ENCODE assay signal across 10 cellular contexts in the genomic region with DNA sequence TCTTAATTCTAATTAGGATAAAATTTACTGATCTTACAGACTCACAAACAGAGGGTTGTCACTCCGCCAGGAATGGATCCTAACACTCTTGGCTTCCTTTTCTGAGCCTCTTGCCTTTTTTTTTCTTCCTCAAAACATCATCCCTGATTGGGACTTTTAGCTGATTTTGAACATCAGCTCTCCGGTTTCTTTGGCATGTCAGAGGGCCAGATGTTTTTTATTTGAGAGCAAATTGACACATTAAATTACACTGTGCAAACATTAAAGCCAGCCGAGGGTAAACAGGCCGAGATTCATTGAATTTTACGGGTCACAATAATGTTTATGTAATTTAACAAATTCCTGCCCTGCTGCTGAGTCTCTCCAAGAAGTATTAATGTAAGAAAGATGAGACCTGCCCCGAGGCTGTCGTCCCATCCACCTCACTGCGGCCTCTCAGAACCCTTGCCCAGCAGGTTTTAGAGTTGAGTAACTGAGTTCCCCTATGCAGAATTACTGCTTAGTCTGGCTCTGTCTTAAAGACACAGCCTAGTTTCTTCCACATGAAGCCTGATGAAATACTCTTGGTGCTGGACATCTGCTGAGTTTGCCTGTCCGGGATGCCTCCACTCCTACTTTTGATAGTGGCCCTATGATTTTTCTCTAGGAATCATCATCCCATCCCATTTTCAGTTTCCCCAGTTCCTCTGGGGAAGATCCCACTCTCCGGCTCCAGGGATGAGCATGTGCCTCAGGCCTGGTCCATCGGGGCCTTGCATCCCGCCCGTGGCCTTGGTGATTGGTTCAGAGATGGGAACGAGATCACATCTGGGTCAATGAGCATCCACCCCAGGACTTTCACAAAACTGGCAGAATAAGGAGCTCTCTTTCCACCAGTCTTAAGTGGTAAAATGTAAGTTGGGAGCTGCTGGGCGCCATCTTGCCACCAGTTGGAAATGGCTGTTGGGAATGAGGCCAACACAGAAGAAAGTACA.
DNase-seq lines count a peak whose midpoint lies in the region; TF ChIP-seq lines count a peak whose summit lies in the region.
"Had no signal": no experiment of that assay in that cellular context is flagged by ENCODE, and none has a peak within 500 bp of the region (broad histone marks: within the 10 kb centered on the region; RNA-seq: fewer than 3 reads in every experiment).

No MANE protein-coding gene starts in this region.

- H3T11ph ChIP-seq in H9 (ENCODE audit: low read length) = no peak overlapping the region

- no peak overlapping the region for H2BK5ac ChIP-seq in H9 (ENCODE audit: insufficient read length, low read length)

- no peaks in the 10 kb centered on the region for H3K23me2 ChIP-seq in H9 (ENCODE audit: insufficient read length, low read depth, low read length, poor library complexity, severe bottlenecking)

- no peak overlapping the region for H2BK20ac ChIP-seq in H9 (ENCODE audit: low read depth, low read length, poor library complexity, severe bottlenecking)

- H3K4me1 ChIP-seq in osteoblast (ENCODE audit: insufficient read depth, low read length) = peaks cover 50% of the 10 kb centered on the region
- H3K4me1 ChIP-seq in H9 (ENCODE audit: insufficient read depth, low read length) = peaks cover 3% of the 10 kb centered on the region; the same call in 1 of the 2 replicates

- H3K79me2 ChIP-seq in osteoblast (ENCODE audit: insufficient read depth, low read length) = no peaks in the 10 kb centered on the region
- no peaks in the 10 kb centered on the region for H3K79me2 ChIP-seq in H9 (ENCODE audit: insufficient read depth, low read length)

- peak overlapping the region; percentile 66 for H3K27ac ChIP-seq in C4-2B
- peak overlapping the region; percentile 0 for H3K27ac ChIP-seq in osteoblast (ENCODE audit: low read depth, low read length)
- no peak overlapping the region for H3K27ac ChIP-seq in H9 (ENCODE audit: insufficient read length, low read depth, low read length)

- no peaks in the 10 kb centered on the region for H3K36me3 ChIP-seq in osteoblast (ENCODE audit: insufficient read depth, low read length)

- no peak overlapping the region for H3K56ac ChIP-seq in H9 (ENCODE audit: insufficient read length, low read depth, low read length)

- no peaks in the 10 kb centered on the region for H3K79me1 ChIP-seq in H9 (ENCODE audit: insufficient read depth, low read depth, low read length, poor library complexity, severe bottlenecking)

- H3K18ac ChIP-seq in H9 (ENCODE audit: insufficient read length, low read depth, low read length) = no peak overlapping the region

- no peak for TF ChIP-seq CTCF in C4-2B (conservative IDR thresholded peaks at IDR 0.05)
- TF ChIP-seq CTCF in LNCaP clone FGC (IDR thresholded peaks at IDR 0.05; ENCODE audit: control insufficient read depth, extremely low read depth, insufficient read depth) = no peak
- no peak for TF ChIP-seq CTCF in astrocyte of the spinal cord (IDR thresholded peaks at IDR 0.05; ENCODE audit: low read depth, low read length)
- no peak for TF ChIP-seq CTCF in osteoblast (IDR thresholded peaks at IDR 0.05; ENCODE audit: extremely low read depth, low read depth, low read length)
- no peak for TF ChIP-seq CTCF in H9 (conservative IDR thresholded peaks at IDR 0.05)

- H3K9me3 ChIP-seq in osteoblast (ENCODE audit: low read depth, low read length) = no peaks in the 10 kb centered on the region
- no peaks in the 10 kb centered on the region for H3K9me3 ChIP-seq in H9 (ENCODE audit: control insufficient read depth, low read depth, low read length)

- no peaks in the 10 kb centered on the region for H3K27me3 ChIP-seq in osteoblast (ENCODE audit: insufficient read depth, low read length)
- no peaks in the 10 kb centered on the region for H3K27me3 ChIP-seq in H9 (ENCODE audit: insufficient read depth, low read length)

- no peak overlapping the region for H2BK120ac ChIP-seq in H9 (ENCODE audit: low read depth, low read length, poor library complexity, severe bottlenecking)

- peaks cover 0 to under 1% of the 10 kb centered on the region in 2 experiments; a peak in 1 of 5 replicates for H3K9me3 Mint-ChIP-seq in H9
- H3K9me3 Mint-ChIP-seq: activated T-helper 1 cell treated with anti-CD3 and anti-CD28 coated beads, Interleukin-12 subunit alpha, Interleukin-12 subunit beta, Interleukin-2, Interleukin-4 antibody, amounts not matched to agents 30 ng/mL and 10 ng/mL and 1 ng/mL, durations not matched to agents 14 hours and 24 hours and 36 hours had no signal

- no peak overlapping the region for H3K27ac Mint-ChIP-seq in H9
- H3K27ac Mint-ChIP-seq: activated T-helper 1 cell treated with anti-CD3 and anti-CD28 coated beads, Interleukin-12 subunit alpha, Interleukin-12 subunit beta, Interleukin-2, Interleukin-4 antibody, amounts not matched to agents 30 ng/mL and 10 ng/mL and 1 ng/mL, durations not matched to agents 14 hours and 24 hours and 36 hours had no signal

- H3K4me1 Mint-ChIP-seq in H9 = peaks cover 39 to 42% of the 10 kb centered on the region in 2 experiments

- in situ Hi-C loops in astrocyte of the spinal cord (cut with HindIII; ENCODE audit: low sequenced_read_pairs) = no loop called here

- no peak overlapping the region for H2BK12ac ChIP-seq in H9 (ENCODE audit: insufficient read length, low read depth, low read length)

- H4K8ac ChIP-seq in H9 (replicated peaks; ENCODE audit: insufficient read length, low read depth, low read length) = no peak overlapping the region

- no CpG with 5 or more reads among the region's 15 CpGs for WGBS in H9 (ENCODE audit: extremely low coverage, insufficient read length, low lambda C conversion rate)

- H2AFZ ChIP-seq in osteoblast (ENCODE audit: low read length) = no peak overlapping the region
- no peak overlapping the region for H2AFZ ChIP-seq in H9 (ENCODE audit: low read length)

- no peak overlapping the region for H3K4ac ChIP-seq in H9 (ENCODE audit: low read depth, low read length)

- H3K36me3 Mint-ChIP-seq in H9 (ENCODE audit: insufficient read depth in 1 of 3, low read depth in 3 of 3) = no peaks in the 10 kb centered on the region; a peak in 1 of 7 replicates

- peaks cover 3% of the 10 kb centered on the region for H3K27me3 Mint-ChIP-seq in H9 (ENCODE audit: low read depth)

- H3K23ac ChIP-seq in H9 (ENCODE audit: insufficient read length, low read depth, low read length) = no peak overlapping the region

- peak overlapping the region; percentile 29 for H3K4me2 ChIP-seq in osteoblast (ENCODE audit: insufficient read depth, low read length)
- no peak overlapping the region for H3K4me2 ChIP-seq in H9 (ENCODE audit: insufficient read depth, insufficient read length, low read length)

- H4K5ac ChIP-seq in H9 (ENCODE audit: insufficient read length, low read depth, low read length) = no peak overlapping the region

- H3K14ac ChIP-seq in H9 (ENCODE audit: insufficient read depth, low read length) = no peak overlapping the region

- no peak overlapping the region for H2AK5ac ChIP-seq in H9 (ENCODE audit: insufficient read length, low read length)

- H2BK15ac ChIP-seq in H9 (ENCODE audit: low read depth, low read length) = no peak overlapping the region

- H3K4me3 Mint-ChIP-seq in H9 = no peak overlapping the region
- H3K4me3 Mint-ChIP-seq: activated T-helper 1 cell treated with anti-CD3 and anti-CD28 coated beads, Interleukin-12 subunit alpha, Interleukin-12 subunit beta, Interleukin-2, Interleukin-4 antibody, amounts not matched to agents 30 ng/mL and 10 ng/mL and 1 ng/mL, durations not matched to agents 14 hours and 24 hours and 36 hours had no signal

- no peaks in the 10 kb centered on the region for H4K20me1 ChIP-seq in osteoblast (ENCODE audit: insufficient read depth, low read length)
- no peaks in the 10 kb centered on the region for H4K20me1 ChIP-seq in H9 (ENCODE audit: control insufficient read depth, insufficient read depth, insufficient read length)

- peak; percentile 98 for DNase-seq in LNCaP clone FGC (ENCODE audit: low read depth)
- peak; percentile 83 for DNase-seq in astrocyte of the spinal cord (ENCODE audit: low read depth, low spot score)
- no peak for DNase-seq in osteoblast (ENCODE audit: insufficient read length, low spot score, missing footprints)
- no peak for DNase-seq in H9
- no peak for DNase-seq in cerebellar cortex (ENCODE audit: low spot score)
- DNase-seq in activated naive CD4-positive, alpha-beta T cell (lab: John Stamatoyannopoulos, UW) = no peak
- no peak for DNase-seq in T-helper 2 cell
- DNase-seq: foreskin melanocyte had no signal

- no peak overlapping the region for H3K9ac ChIP-seq in H9 (ENCODE audit: extremely low read depth, insufficient read length, low read length)

- no peak overlapping the region for H3K4me3 ChIP-seq in LNCaP clone FGC (ENCODE audit: low read depth, low read length)
- H3K4me3 ChIP-seq in astrocyte of the spinal cord (ENCODE audit: low read depth, low read length) = no peak overlapping the region
- no peak overlapping the region for H3K4me3 ChIP-seq in osteoblast (ENCODE audit: insufficient read depth, low read length)

- H4K91ac ChIP-seq in H9 (ENCODE audit: insufficient read length, low read depth, low read length) = no peak overlapping the region

Comparison
In these comparisons a context has a peak if more than half of its experiments do, and no peak if none do; other contexts are left out.
1. DNase-seq: peak in LNCaP clone FGC (single experiment) and astrocyte of the spinal cord (single experiment); none in osteoblast (single experiment), H9 (single experiment), cerebellar cortex (single experiment), activated naive CD4-positive, alpha-beta T cell (0 of 4) and T-helper 2 cell (0 of 5).